Comparison of ENCODE assay signal across 8 cellular contexts in genomic region chr2:157194097-157194688, GRCh38.
DNase-seq lines count a peak whose midpoint lies in the region; ATAC-seq, FAIRE-seq and TF ChIP-seq lines count a peak whose summit lies in the region.

No MANE protein-coding gene starts in this region.

- POLR2A ChIA-PET in CD4-positive, alpha-beta T cell (lab: Charles Lee): no interaction called here
- POLR2A ChIA-PET in activated CD8-positive, alpha-beta T cell treated with anti-CD3 and anti-CD28 coated beads for 36 hours (lab: Charles Lee): no interaction called here

- TF ChIP-seq CTCF in CD4-positive, alpha-beta T cell (IDR thresholded peaks at IDR 0.05): peak; percentile 65
- peak; percentile 75 for TF ChIP-seq CTCF in activated CD8-positive, alpha-beta T cell treated with anti-CD3 and anti-CD28 coated beads for 36 hours (IDR thresholded peaks at IDR 0.05)
- peak in 10 of 11 experiments; percentile 16 to 68 (median 61) for TF ChIP-seq CTCF in spleen (IDR thresholded peaks at IDR 0.05 in 8 of 11, conservative IDR thresholded peaks at IDR 0.05 in 3 of 11)

- no peak overlapping the region for H3K4me3 Mint-ChIP-seq in CD4-positive, alpha-beta T cell
- no peak overlapping the region for H3K4me3 Mint-ChIP-seq in activated CD8-positive, alpha-beta T cell treated with anti-CD3 and anti-CD28 coated beads for 36 hours

- H3K27me3 Mint-ChIP-seq in CD4-positive, alpha-beta T cell: no peaks in the 10 kb centered on the region
- peaks cover 4% of the 10 kb centered on the region for H3K27me3 Mint-ChIP-seq in activated CD8-positive, alpha-beta T cell treated with anti-CD3 and anti-CD28 coated beads for 36 hours

- no peaks in the 10 kb centered on the region for H3K9me3 Mint-ChIP-seq in CD4-positive, alpha-beta T cell
- H3K9me3 Mint-ChIP-seq in activated CD8-positive, alpha-beta T cell treated with anti-CD3 and anti-CD28 coated beads for 36 hours: no peaks in the 10 kb centered on the region

- no peak overlapping the region for H3K4me3 ChIP-seq in spleen

- H3K36me3 ChIP-seq in spleen: no peaks in the 10 kb centered on the region

- H3K27me3 ChIP-seq in CD4-positive, alpha-beta T cell (ENCODE audit: control insufficient read depth, insufficient read depth, low read length): no peaks in the 10 kb centered on the region
- no peaks in the 10 kb centered on the region for H3K27me3 ChIP-seq in spleen (replicated peaks in 1 of 7)

- CTCF ChIA-PET in CD4-positive, alpha-beta T cell (lab: Charles Lee): no interaction called here
- CTCF ChIA-PET in activated CD8-positive, alpha-beta T cell treated with anti-CD3 and anti-CD28 coated beads for 36 hours (lab: Charles Lee): interaction anchor here (0.8 to 2.4 kb wide), 7 partner anchors 8 to 915 kb away, joined by 3 to 24 read pairs (median 3); no protein-coding TSS in a partner anchor

- H3K27ac Mint-ChIP-seq in CD4-positive, alpha-beta T cell: no peak overlapping the region
- H3K27ac Mint-ChIP-seq in activated CD8-positive, alpha-beta T cell treated with anti-CD3 and anti-CD28 coated beads for 36 hours: no peak overlapping the region

- intact Hi-C loops in CD4-positive, alpha-beta T cell (cut with DNase I, micrococcal nuclease): loop anchor here (2.0 to 5.0 kb wide), 2 partner anchors 1817 to 1825 kb away; no protein-coding TSS in a partner anchor
- intact Hi-C loops in activated CD8-positive, alpha-beta T cell treated with anti-CD3 and anti-CD28 coated beads for 36 hours (cut with micrococcal nuclease): loop anchor here (5.0 kb wide), 1 partner anchor 1822 kb away; no protein-coding TSS in a partner anchor
- intact Hi-C loops in left ventricle myocardium superior (cut with micrococcal nuclease) (loop anchor here (5.0 kb wide), 1 partner anchor 1827 kb away; no protein-coding TSS in a partner anchor), spleen (cut with DNase I; ENCODE audit: low total_unique reads) (loop anchor here (10.0 kb wide), 1 partner anchor 1819 kb away; no protein-coding TSS in a partner anchor)

- ATAC-seq in CD4-positive, alpha-beta T cell (ENCODE audit: poor library complexity): peak; percentile 48
- ATAC-seq in HG02885 (IDR thresholded peaks at IDR 0.05; ENCODE audit: poor library complexity, unreplicated experiment): peak; percentile 59
- peak; percentile 68 for ATAC-seq in activated CD8-positive, alpha-beta T cell treated with anti-CD3 and anti-CD28 coated beads for 36 hours
- peak; percentile 33 for ATAC-seq in left ventricle myocardium superior

- TF ChIP-seq POLR2A in spleen (IDR thresholded peaks at IDR 0.05): no peak

- 3 to 8% (median 6%) methylated on average over 2 of the region's 2 CpGs for WGBS in spleen, 5 donors

- no peaks in the 10 kb centered on the region for H3K9me3 ChIP-seq in CD4-positive, alpha-beta T cell (ENCODE audit: control insufficient read depth, low read length)
- H3K9me3 ChIP-seq in spleen: no peaks in the 10 kb centered on the region

- no peak for DNase-seq in CD4-positive, alpha-beta T cell
- DNase-seq in GM18507 (ENCODE audit: extremely low spot score, insufficient read length, low read depth): peak; percentile 8
- peak; percentile 4 for DNase-seq in NCI-H2107 (lab: John Stamatoyannopoulos, UW)
- DNase-seq in activated CD8-positive, alpha-beta T cell treated with anti-CD3 and anti-CD28 coated beads for 36 hours: peak; percentile 42
- DNase-seq in left ventricle myocardium superior: no peak
- DNase-seq in spleen: no peak
- no peak for DNase-seq in activated gamma-delta T cell treated with Interleukin-2 at 50 U/mL for 16 hours

- no peaks in the 10 kb centered on the region for H3K36me3 Mint-ChIP-seq in CD4-positive, alpha-beta T cell (ENCODE audit: low read depth)
- no peaks in the 10 kb centered on the region for H3K36me3 Mint-ChIP-seq in activated CD8-positive, alpha-beta T cell treated with anti-CD3 and anti-CD28 coated beads for 36 hours (ENCODE audit: low read depth)

- peak; percentile 89 for FAIRE-seq in GM18507 (lab: Jason Lieb, UNC)

- no peak overlapping the region for H3K27ac ChIP-seq in CD4-positive, alpha-beta T cell (ENCODE audit: low read depth, low read length)
- no peak overlapping the region for H3K27ac ChIP-seq in spleen

- no peaks in the 10 kb centered on the region for H3K4me1 Mint-ChIP-seq in CD4-positive, alpha-beta T cell (ENCODE audit: low read depth)
- H3K4me1 Mint-ChIP-seq in activated CD8-positive, alpha-beta T cell treated with anti-CD3 and anti-CD28 coated beads for 36 hours (ENCODE audit: low read depth): no peaks in the 10 kb centered on the region

- peaks cover 0 to 8% (median 0%) of the 10 kb centered on the region in 6 donors for H3K4me1 ChIP-seq in spleen

Comparison
In these comparisons a context has a peak if more than half of its experiments do, and no peak if none do; other contexts are left out.
1. DNase-seq: peak in GM18507 (single experiment), NCI-H2107 (single experiment) and activated CD8-positive, alpha-beta T cell treated with anti-CD3 and anti-CD28 coated beads for 36 hours (single experiment); none in CD4-positive, alpha-beta T cell (0 of 10), left ventricle myocardium superior (single experiment), spleen (single experiment) and activated gamma-delta T cell treated with Interleukin-2 at 50 U/mL for 16 hours (single experiment).
2. Peak in every context shown above with its lines, with median percentiles within 50 percentile points of each other: ATAC-seq and CTCF ChIP-seq.